Comparison of ENCODE assay signal across 8 cellular contexts in the genomic region with DNA sequence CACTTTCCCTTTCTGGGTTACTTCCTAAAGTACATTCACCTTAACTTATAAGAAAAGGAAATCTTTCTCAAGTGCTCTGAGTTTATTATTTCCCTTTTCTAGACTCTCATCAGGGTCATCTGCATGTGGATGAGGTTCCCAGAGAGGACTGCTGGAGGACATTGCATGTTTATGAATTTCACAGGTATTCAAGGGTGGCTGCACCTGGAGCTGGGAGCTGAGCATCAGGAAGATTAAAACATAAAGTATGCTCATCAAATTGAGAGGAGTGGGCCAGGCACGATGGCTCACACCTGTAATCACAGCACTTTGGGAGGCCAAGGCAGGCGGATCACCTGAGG. TPM values are rescaled to one million over a fixed set of nuclear protein-coding genes. Genes with fewer than 3 reads are reported as not detected.
A peak's percentile ranks its signal among the peaks of the same experiment; 100 is the strongest.
DNase-seq lines count a peak whose midpoint lies in the region; ATAC-seq and TF ChIP-seq lines count a peak whose summit lies in the region.

No MANE protein-coding gene starts in this region.

- H4K20me1 ChIP-seq in smooth muscle cell (ENCODE audit: low read depth), result no peaks in the 10 kb centered on the region

- intact Hi-C loops in esophagus muscularis mucosa (cut with DNase I), result loop anchor here (2.0 kb wide), 1 partner anchor 19 kb away; no protein-coding TSS in a partner anchor

- H3K36me3 ChIP-seq in RWPE2 (ENCODE audit: low read depth) (no peaks in the 10 kb centered on the region), esophagus muscularis mucosa (no peaks in the 10 kb centered on the region), smooth muscle cell (ENCODE audit: low read depth) (no peaks in the 10 kb centered on the region)

- H3K36me3 Mint-ChIP-seq in T-helper 2 cell treated with Interferon-gamma antibody and Interleukin-4, amounts not matched to agents 5 μg/mL and 100 μg/mL, for 36 hours (ENCODE audit: low read depth), result peaks cover 3% of the 10 kb centered on the region

- peaks cover 3% of the 10 kb centered on the region for H3K9me3 Mint-ChIP-seq in T-helper 2 cell treated with Interferon-gamma antibody and Interleukin-4, amounts not matched to agents 5 μg/mL and 100 μg/mL, for 36 hours

- DNase-seq in T-helper 2 cell treated with Interferon-gamma antibody and Interleukin-4, amounts not matched to agents 5 μg/mL and 100 μg/mL, for 36 hours (ENCODE audit: low spot score), result no peak
- no peak for DNase-seq in T-helper 2 cell
- DNase-seq in RWPE2 (ENCODE audit: low spot score), result no peak
- DNase-seq in esophagus muscularis mucosa (ENCODE audit: extremely low spot score), result no peak
- no peak for DNase-seq in smooth muscle cell (lab: John Stamatoyannopoulos, UW; ENCODE audit: unreplicated experiment)
- DNase-seq in D341Med (ENCODE audit: low spot score), result no peak
- no peak for DNase-seq in Ammon's horn (ENCODE audit: low spot score)

- no peak for TF ChIP-seq EP300 in esophagus muscularis mucosa (IDR thresholded peaks at IDR 0.05)

- H3K4me1 Mint-ChIP-seq in T-helper 2 cell treated with Interferon-gamma antibody and Interleukin-4, amounts not matched to agents 5 μg/mL and 100 μg/mL, for 36 hours (ENCODE audit: low read depth), result peaks cover 23% of the 10 kb centered on the region

- no peak overlapping the region for H3K4me2 ChIP-seq in smooth muscle cell

- 94% methylated on average over 2 of the region's 2 CpGs for WGBS in esophagus muscularis mucosa
- 95% methylated on average over 2 of the region's 2 CpGs for WGBS in smooth muscle cell (ENCODE audit: low lambda C conversion rate)

- H2AFZ ChIP-seq in smooth muscle cell (ENCODE audit: low read depth), result no peak overlapping the region

- H3F3A ChIP-seq in smooth muscle cell (ENCODE audit: low read depth), result peaks cover 4% of the 10 kb centered on the region

- no peak overlapping the region for H3K4me3 ChIP-seq in RWPE2 (ENCODE audit: severe bottlenecking)
- H3K4me3 ChIP-seq in esophagus muscularis mucosa, result no peak overlapping the region
- H3K4me3 ChIP-seq in smooth muscle cell, result no peak overlapping the region

- H3K27ac Mint-ChIP-seq in T-helper 2 cell treated with Interferon-gamma antibody and Interleukin-4, amounts not matched to agents 5 μg/mL and 100 μg/mL, for 36 hours, result peak overlapping the region; percentile 89

- peaks cover 18% of the 10 kb centered on the region for H3K4me1 ChIP-seq in RWPE2 (ENCODE audit: insufficient read depth, poor library complexity, severe bottlenecking)
- peaks cover 0 to 14% (median 2%) of the 10 kb centered on the region in 4 donors for H3K4me1 ChIP-seq in esophagus muscularis mucosa
- no peaks in the 10 kb centered on the region for H3K4me1 ChIP-seq in smooth muscle cell (ENCODE audit: low read depth)

- H3K9ac ChIP-seq in smooth muscle cell (ENCODE audit: low read depth), result peak overlapping the region; percentile 60

- peak; percentile 28; the same call in 1 of the 3 replicates for ATAC-seq in RWPE2 (ENCODE audit: low read depth)
- no peak for ATAC-seq in GM21737 (IDR thresholded peaks at IDR 0.05; ENCODE audit: unreplicated experiment)

- H3K4me3 Mint-ChIP-seq in T-helper 2 cell treated with Interferon-gamma antibody and Interleukin-4, amounts not matched to agents 5 μg/mL and 100 μg/mL, for 36 hours, result peak overlapping the region; percentile 41

- no peaks in the 10 kb centered on the region for H3K9me3 ChIP-seq in RWPE2 (ENCODE audit: severe bottlenecking)
- H3K9me3 ChIP-seq in esophagus muscularis mucosa, result no peaks in the 10 kb centered on the region
- no peaks in the 10 kb centered on the region for H3K9me3 ChIP-seq in smooth muscle cell (replicated peaks; ENCODE audit: low read depth)

- H3K27ac ChIP-seq in RWPE2 (ENCODE audit: poor library complexity, severe bottlenecking), result peak overlapping the region; percentile 45
- peak overlapping the region; percentile 45 to 60 (median 48) for H3K27ac ChIP-seq in esophagus muscularis mucosa (replicated peaks in 1 of 4)
- H3K27ac ChIP-seq in smooth muscle cell (ENCODE audit: low read depth), result peak overlapping the region; percentile 83

- no peaks in the 10 kb centered on the region for H3K79me2 ChIP-seq in smooth muscle cell (ENCODE audit: low read depth)

- no peak for TF ChIP-seq CTCF in RWPE2 (IDR thresholded peaks at IDR 0.05; ENCODE audit: poor library complexity, severe bottlenecking)
- no peak for TF ChIP-seq CTCF in esophagus muscularis mucosa (IDR thresholded peaks at IDR 0.05)
- no peak for TF ChIP-seq CTCF in smooth muscle cell (IDR thresholded peaks at IDR 0.05; ENCODE audit: borderline replicate concordance, insufficient read depth, poor library complexity, severe bottlenecking)

- H3K27me3 ChIP-seq in RWPE2 (ENCODE audit: insufficient read depth, poor library complexity, severe bottlenecking) (no peaks in the 10 kb centered on the region), esophagus muscularis mucosa (no peaks in the 10 kb centered on the region), smooth muscle cell (ENCODE audit: low read depth) (no peaks in the 10 kb centered on the region)

- no peaks in the 10 kb centered on the region for H3K27me3 Mint-ChIP-seq in T-helper 2 cell treated with Interferon-gamma antibody and Interleukin-4, amounts not matched to agents 5 μg/mL and 100 μg/mL, for 36 hours (ENCODE audit: low read depth)

- no peak for TF ChIP-seq POLR2A in esophagus muscularis mucosa (IDR thresholded peaks at IDR 0.05; ENCODE audit: low read depth)

RNA-seq across cellular contexts. Expression of a gene that starts 34.7 kb away (rescaled TPM):
- total RNA-seq in esophagus muscularis mucosa (100 to 1,000 TPM in 2 of 4 donors, 10 to 100 TPM in 2; 40.7 to 126 (median 83.6) TPM), smooth muscle cell (34.2 and 34.5 TPM in 2 replicates)
- polyA plus RNA-seq in smooth muscle cell, result 59.4 and 63.9 TPM in 2 replicates

RNA-seq across cellular contexts. Expression of a gene that starts 59.3 kb away (rescaled TPM):
- total RNA-seq in esophagus muscularis mucosa (1 to 10 TPM; 7.1 to 8.7 (median 7.3) TPM), smooth muscle cell (12.5 and 13.1 TPM in 2 replicates)
- polyA plus RNA-seq in smooth muscle cell, result 3.8 and 4.3 TPM in 2 replicates
